In genomic region chr22:41832553-41833368, GRCh38 we compare ENCODE assay signal across 8 cellular contexts. TPM values are rescaled to one million over a fixed set of nuclear protein-coding genes. Genes with fewer than 3 reads are reported as not detected.
DNase-seq lines count a peak whose midpoint lies in the region; ATAC-seq and TF ChIP-seq lines count a peak whose summit lies in the region.

TSS of gene SREBF2 (plus strand) at chr22:41833105. CDS start at chr22:41833271, 166 bp downstream.

- H3K27ac ChIP-seq in KMS-11, result peak within 1 kb of the TSS; percentile 77
- H3K27ac ChIP-seq in Peyer's patch, result peak within 1 kb of the TSS; percentile 91 to 97 (median 96)
- H3K27ac ChIP-seq in muscle layer of colon (ENCODE audit: low read depth, low read length), result peak within 1 kb of the TSS; percentile 86

- TF ChIP-seq CTCF in KMS-11 (conservative IDR thresholded peaks at IDR 0.05; ENCODE audit: low read depth, low read length), result no peak
- TF ChIP-seq CTCF in Peyer's patch (IDR thresholded peaks at IDR 0.05), result peak in 2 of 6 experiments; percentile 6 to 14

- H2AFZ ChIP-seq in KMS-11 (ENCODE audit: low read depth), result peak within 1 kb of the TSS; percentile 19

- H3K27me3 ChIP-seq in KMS-11 (ENCODE audit: insufficient read depth, low read depth) (no peaks in the 10 kb centered on the region), Peyer's patch (no peaks in the 10 kb centered on the region), muscle layer of colon (ENCODE audit: control insufficient read depth in 1 of 2, insufficient read depth in 2 of 2, low read length in 2 of 2) (no peaks in the 10 kb centered on the region)

- ATAC-seq in GM21737 (IDR thresholded peaks at IDR 0.05; ENCODE audit: unreplicated experiment) (peak; percentile 80), esophagus mucosa (peak; percentile 96)

- 0 out of 2 replicates have a peak, but pooled peaks cover 5% of the 10 kb centered on the region for H4K20me1 ChIP-seq in KMS-11 (ENCODE audit: insufficient read depth)

- peak within 1 kb of the TSS; percentile 85 for H3K4me2 ChIP-seq in KMS-11

- H3K4me3 ChIP-seq in KMS-11 (IDR thresholded peaks at IDR 0.05; ENCODE audit: insufficient read depth, low read depth, low read length) (no peak within 1 kb of the TSS), Peyer's patch (peak within 1 kb of the TSS; percentile 66 to 96 (median 86)), muscle layer of colon (ENCODE audit: low read depth in 1 of 2, low read length in 2 of 2) (peak within 1 kb of the TSS; percentile 53 to 78)

- peaks cover 56% of the 10 kb centered on the region for H3K4me1 ChIP-seq in KMS-11 (ENCODE audit: low read depth, poor library complexity, severe bottlenecking)
- H3K4me1 ChIP-seq in Peyer's patch, result peaks cover 0 to 25% (median 0%) of the 10 kb centered on the region in 4 donors
- H3K4me1 ChIP-seq in muscle layer of colon (ENCODE audit: insufficient read depth, low read length), result peaks cover 10% of the 10 kb centered on the region

- H3K9me3 ChIP-seq in Peyer's patch (no peaks in the 10 kb centered on the region), muscle layer of colon (ENCODE audit: low read length) (no peaks in the 10 kb centered on the region)

- TF ChIP-seq POLR2A in Peyer's patch (IDR thresholded peaks at IDR 0.05), result peak; percentile 87 to 90

- H3K36me3 ChIP-seq in KMS-11 (ENCODE audit: insufficient read depth), result peaks cover 6% of the 10 kb centered on the region; the same call in 1 of the 2 replicates
- H3K36me3 ChIP-seq in Peyer's patch, result peaks cover 0 to 15% (median 0%) of the 10 kb centered on the region in 3 donors
- peaks cover 11% of the 10 kb centered on the region for H3K36me3 ChIP-seq in muscle layer of colon (ENCODE audit: insufficient read depth, low read length)

- DNase-seq in DMS79 treated with DMSO at 0.1 percent for 48 hours (lab: John Stamatoyannopoulos, UW) (peak; percentile 91), Peyer's patch (peak; percentile 100)
- DNase-seq in activated T-cell treated with anti-CD3 and anti-CD28 coated beads, Interleukin-2, amount 50 U/mL, for 48 hours, result peak; percentile 99
- DNase-seq in stimulated activated CD8-positive, alpha-beta memory T cell treated with anti-CD3 and anti-CD28 coated beads, Interleukin-7, amount 100 ng/mL, for 24 hours (ENCODE audit: low read depth), result peak; percentile 98

- H3K9ac ChIP-seq in KMS-11, result peak within 1 kb of the TSS; percentile 90
- H3K9ac ChIP-seq in muscle layer of colon (ENCODE audit: low read length), result peak within 1 kb of the TSS; percentile 41

- peaks cover 42% of the 10 kb centered on the region for H3K79me2 ChIP-seq in KMS-11 (ENCODE audit: insufficient read depth, low read depth)

RNA-seq across cellular contexts. Expression of gene SREBF2, which starts in this region (rescaled TPM):
- 100 to 1,000 TPM in 3 of 4 donors, 10 to 100 TPM in 1; 66.0 to 221 (median 144) TPM for total RNA-seq in Peyer's patch
- total RNA-seq in esophagus mucosa, result 131 TPM
